Comparison of ENCODE assay signal across 19 cellular contexts in the genomic region with DNA sequence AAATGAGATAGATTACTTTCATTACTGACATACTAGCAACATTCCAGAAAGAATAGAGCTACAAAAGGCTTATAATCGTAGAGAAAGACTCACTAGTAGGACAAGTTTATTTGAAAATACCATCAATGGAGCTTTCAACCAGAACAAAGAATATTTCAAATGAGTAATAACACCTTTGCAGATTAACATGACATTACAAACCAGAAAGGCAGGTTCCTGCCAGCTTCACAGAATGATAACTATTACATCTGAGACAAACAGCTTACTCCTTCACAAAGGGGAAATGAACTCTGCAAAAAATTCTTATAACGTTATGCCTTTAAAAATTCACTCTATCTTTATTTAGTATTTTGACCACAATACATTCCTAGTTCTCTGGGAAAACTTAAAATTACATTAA.
DNase-seq lines count a peak whose midpoint lies in the region; ATAC-seq and TF ChIP-seq lines count a peak whose summit lies in the region.
"Had no signal": no experiment of that assay in that cellular context is flagged by ENCODE, and none has a peak within 500 bp of the region (broad histone marks: within the 10 kb centered on the region; RNA-seq: fewer than 3 reads in every experiment).

No MANE protein-coding gene starts in this region.

- peaks cover 16% of the 10 kb centered on the region for H3K4me1 ChIP-seq in body of pancreas
- H3K4me1 ChIP-seq: A549, SJSA1 had no signal

- DNase-seq in NCI-H510A treated with DMSO at 0.1 percent for 48 hours (lab: John Stamatoyannopoulos, UW) (peak; percentile 3), NCI-H510A (lab: John Stamatoyannopoulos, UW) (no peak), body of pancreas (peak in 1 of 4 donors; percentile 14), kidney tubule cell (ENCODE audit: low spot score) (peak; percentile 26), type B pancreatic cell (ENCODE audit: extremely low spot score, unreplicated experiment) (no peak), Kasumi-1 (lab: John Stamatoyannopoulos, UW) (no peak)
- DNase-seq: CD4-positive, alpha-beta memory T cell; DMS79 treated with DMSO at 0.1 percent for 48 hours; H9; MM.1S; NCI-H1092 treated with DMSO at 0.1 percent for 48 hours; NCI-H1694; NCI-H2227 treated with DMSO at 0.1 percent for 48 hours; NCI-H524 treated with DMSO at 0.1 percent for 48 hours had no signal

- WGBS in body of pancreas, 2 donors = 41 to 54% methylated on average over 2 of the region's 2 CpGs

- peaks cover 12% of the 10 kb centered on the region for H3K9me3 Mint-ChIP-seq in type B pancreatic cell
- H3K9me3 Mint-ChIP-seq: H9, IgD-negative memory B cell had no signal

- peak overlapping the region in 1 of 4 donors; percentile 57 for H3K27ac ChIP-seq in body of pancreas
- H3K27ac ChIP-seq: A549, SJSA1 had no signal

- intact Hi-C loops in body of pancreas (cut with DNase I) = no loop called here

- TF ChIP-seq CTCF in body of pancreas (IDR thresholded peaks at IDR 0.05) (no peak), type B pancreatic cell (conservative IDR thresholded peaks at IDR 0.05) (no peak)

- peaks cover 10% of the 10 kb centered on the region for H3K36me3 Mint-ChIP-seq in type B pancreatic cell
- H3K36me3 Mint-ChIP-seq: CD4-positive, alpha-beta memory T cell had no signal

- peaks cover 13% of the 10 kb centered on the region for H3K4me1 Mint-ChIP-seq in type B pancreatic cell (ENCODE audit: unreplicated experiment)
- H3K4me1 Mint-ChIP-seq: CD4-positive, alpha-beta memory T cell had no signal

- no peaks in the 10 kb centered on the region for H3K27me3 ChIP-seq in body of pancreas

- H3K4me3 Mint-ChIP-seq in type B pancreatic cell = peak overlapping the region; percentile 65
- H3K4me3 Mint-ChIP-seq: CD4-positive, alpha-beta memory T cell; H9; IgD-negative memory B cell had no signal

- H3K4me3 ChIP-seq in body of pancreas = no peak overlapping the region
- H3K4me3 ChIP-seq: A549, SJSA1 had no signal

- H3K27ac Mint-ChIP-seq in type B pancreatic cell = peak overlapping the region; percentile 92
- H3K27ac Mint-ChIP-seq: CD4-positive, alpha-beta memory T cell; H9; IgD-negative memory B cell had no signal

- ATAC-seq in body of pancreas (peak; percentile 64), GM19467 (IDR thresholded peaks at IDR 0.05; ENCODE audit: unreplicated experiment) (no peak), HG03045 (IDR thresholded peaks at IDR 0.05; ENCODE audit: unreplicated experiment) (no peak)
- ATAC-seq: A549 had no signal

- no peaks in the 10 kb centered on the region for H3K36me3 ChIP-seq in body of pancreas (replicated peaks in 1 of 2; ENCODE audit: insufficient read depth in 1 of 2, low read depth in 2 of 2)
- H3K36me3 ChIP-seq: SJSA1 had no signal

- no peaks in the 10 kb centered on the region for H3K9me3 ChIP-seq in body of pancreas
- H3K9me3 ChIP-seq: A549, SJSA1 had no signal

- TF ChIP-seq POLR2A in body of pancreas (IDR thresholded peaks at IDR 0.05) = no peak

- no peaks in the 10 kb centered on the region for H3K27me3 Mint-ChIP-seq in type B pancreatic cell
- H3K27me3 Mint-ChIP-seq: IgD-negative memory B cell had no signal

Comparison
In these comparisons a context has a peak if more than half of its experiments do, and no peak if none do; other contexts are left out.
1. DNase-seq: peak in NCI-H510A treated with DMSO at 0.1 percent for 48 hours (single experiment) and kidney tubule cell (single experiment); none in NCI-H510A (single experiment), type B pancreatic cell (single experiment) and Kasumi-1 (0 of 2).